27 cellular contexts compared by ENCODE assay signal in genomic region chr19:17105548-17105947, GRCh38. TPM values are rescaled to one million over a fixed set of nuclear protein-coding genes. Genes with fewer than 3 reads are reported as not detected.
DNase-seq lines count a peak whose midpoint lies in the region; ATAC-seq and TF ChIP-seq lines count a peak whose summit lies in the region.
"Had no signal": no experiment of that assay in that cellular context is flagged by ENCODE, and none has a peak within 500 bp of the region (broad histone marks: within the 10 kb centered on the region; RNA-seq: fewer than 3 reads in every experiment).

No MANE protein-coding gene starts in this region.

- H4K20me1 ChIP-seq in osteoblast (ENCODE audit: insufficient read depth, low read length) = peaks cover 18% of the 10 kb centered on the region

- H3K36me3 ChIP-seq in Peyer's patch (peaks cover 0 to 46% (median 0%) of the 10 kb centered on the region in 3 donors), osteoblast (ENCODE audit: insufficient read depth, low read length) (peaks cover 44% of the 10 kb centered on the region)

- H3K9me3 ChIP-seq in Peyer's patch = no peaks in the 10 kb centered on the region
- H3K9me3 ChIP-seq in osteoblast (ENCODE audit: low read depth, low read length) = no peaks in the 10 kb centered on the region
- H3K9me3 ChIP-seq: adrenal gland, prostate gland, SJSA1 had no signal

- H3K27ac Mint-ChIP-seq in CD14-positive monocyte = peak overlapping the region; percentile 70 to 99 (median 99)
- H3K27ac Mint-ChIP-seq: activated CD4-positive, alpha-beta memory T cell treated with anti-CD3 and anti-CD28 coated beads for 36 hours had no signal

- TF ChIP-seq POLR2A in Peyer's patch (IDR thresholded peaks at IDR 0.05) = no peak

- H3K9me3 Mint-ChIP-seq in CD14-positive monocyte = peaks cover 4 to 15% (median 9%) of the 10 kb centered on the region in 7 donors
- H3K9me3 Mint-ChIP-seq: immature natural killer cell, neural crest cell had no signal

- peaks cover 85% of the 10 kb centered on the region for H3K79me2 ChIP-seq in osteoblast (ENCODE audit: insufficient read depth, low read length)

- no peak overlapping the region for H3K4me2 ChIP-seq in osteoblast (ENCODE audit: insufficient read depth, low read length)

- H3K27me3 ChIP-seq in Peyer's patch (no peaks in the 10 kb centered on the region), osteoblast (ENCODE audit: insufficient read depth, low read length) (no peaks in the 10 kb centered on the region)
- H3K27me3 ChIP-seq: adrenal gland, SJSA1 had no signal

- no peak overlapping the region for H2AFZ ChIP-seq in osteoblast (ENCODE audit: low read length)

- peaks cover 0 to 2% (median 0%) of the 10 kb centered on the region in 3 donors for H3K27me3 Mint-ChIP-seq in CD14-positive monocyte (ENCODE audit: low read depth in 3 of 3)
- H3K27me3 Mint-ChIP-seq: activated CD4-positive, alpha-beta memory T cell treated with anti-CD3 and anti-CD28 coated beads for 36 hours; T-helper 17 cell had no signal

- no peak for DNase-seq in CD14-positive monocyte (ENCODE audit: low spot score)
- peak in 1 of 3 donors; percentile 50 for DNase-seq in Peyer's patch
- DNase-seq in osteoblast (ENCODE audit: insufficient read length, low spot score, missing footprints) = peak; percentile 6
- no peak for DNase-seq in stimulated activated naive CD4-positive, alpha-beta T cell (lab: John Stamatoyannopoulos, UW)
- DNase-seq in activated CD4-positive, CD25-positive, alpha-beta regulatory T cell (lab: John Stamatoyannopoulos, UW) = no peak
- no peak for DNase-seq in HuH-7.5 (ENCODE audit: low spot score)
- DNase-seq: activated CD4-positive, alpha-beta memory T cell treated with anti-CD3 and anti-CD28 coated beads for 36 hours; activated gamma-delta T cell treated with Interleukin-2 at 50 U/mL for 16 hours; adrenal gland; dermis blood vessel endothelial cell; DMS 273 treated with DMSO at 0.1 percent for 48 hours; immature natural killer cell; IMR-90; left ventricle myocardium superior; MM.1S; NCI-H187; NCI-H774; stimulated activated CD4-positive, alpha-beta T cell treated with anti-CD3 and anti-CD28 coated beads, Interleukin-4, amount 100 ng/mL, for 1 hour; T-helper 17 cell had no signal

- ATAC-seq in GM18873 (IDR thresholded peaks at IDR 0.05; ENCODE audit: low FRiP score, unreplicated experiment) (peak; percentile 42), GM19324 (IDR thresholded peaks at IDR 0.05; ENCODE audit: low FRiP score, unreplicated experiment) (no peak)
- ATAC-seq: left ventricle myocardium superior, Panc1, T-helper 17 cell had no signal

- H3K4me1 ChIP-seq in Peyer's patch (peaks cover 0 to 20% (median 14%) of the 10 kb centered on the region in 4 donors), osteoblast (ENCODE audit: insufficient read depth, low read length) (peaks cover 14% of the 10 kb centered on the region)

- H3K36me3 Mint-ChIP-seq in CD14-positive monocyte = peaks cover 78 to 90% of the 10 kb centered on the region in 2 donors

- H3K4me3 ChIP-seq in Peyer's patch (no peak overlapping the region), osteoblast (ENCODE audit: insufficient read depth, low read length) (no peak overlapping the region)
- H3K4me3 ChIP-seq: adrenal gland, prostate gland, SJSA1 had no signal

- peaks cover 72% of the 10 kb centered on the region for H3K4me1 Mint-ChIP-seq in CD14-positive monocyte

- H3K4me3 Mint-ChIP-seq in CD14-positive monocyte = no peak overlapping the region
- H3K4me3 Mint-ChIP-seq: activated CD4-positive, alpha-beta memory T cell treated with anti-CD3 and anti-CD28 coated beads for 36 hours; immature natural killer cell; neural crest cell had no signal

- TF ChIP-seq CTCF in CD14-positive monocyte (IDR thresholded peaks at IDR 0.05) (no peak), Peyer's patch (IDR thresholded peaks at IDR 0.05) (no peak), osteoblast (IDR thresholded peaks at IDR 0.05; ENCODE audit: extremely low read depth, low read depth, low read length) (no peak)

- intact Hi-C loops in CD14-positive monocyte (cut with micrococcal nuclease) = no loop called here

- H3K27ac ChIP-seq in Peyer's patch = peak overlapping the region in 3 of 4 donors; percentile 5 to 82 (median 53)
- H3K27ac ChIP-seq in osteoblast (ENCODE audit: low read depth, low read length) = no peak overlapping the region
- H3K27ac ChIP-seq: C4-2B, prostate gland, SJSA1, VCaP had no signal

RNA-seq across cellular contexts. Expression of gene MYO9B, which starts 30.0 kb away (rescaled TPM):
- polyA plus RNA-seq in CD14-positive monocyte = 1 to 10 TPM; 5.9 to 7.5 TPM
- total RNA-seq in Peyer's patch (100 to 1,000 TPM in 3 of 4 donors, 10 to 100 TPM in 1; 65.3 to 578 (median 143) TPM), osteoblast (86.9 and 96.6 TPM in 2 replicates)

RNA-seq across cellular contexts. Expression of gene HAUS8, which starts 30.3 kb away (rescaled TPM):
- polyA plus RNA-seq in CD14-positive monocyte = 1 to 10 TPM; 2.5 to 4.4 TPM
- total RNA-seq in Peyer's patch (10 to 100 TPM in 2 of 4 donors, 1 to 10 TPM in 2; 9.7 to 29.7 (median 10.1) TPM), osteoblast (1.8 and 2.1 TPM in 2 replicates)
